Comparison of ENCODE assay signal across 19 cellular contexts in genomic region chr13:25169951-25170553, GRCh38. TPM values are rescaled to one million over a fixed set of nuclear protein-coding genes. Genes with fewer than 3 reads are reported as not detected.
A peak's percentile ranks its signal among the peaks of the same experiment; 100 is the strongest.
DNase-seq lines count a peak whose midpoint lies in the region; TF ChIP-seq lines count a peak whose summit lies in the region.
"Had no signal": no experiment of that assay in that cellular context is flagged by ENCODE, and none has a peak within 500 bp of the region (broad histone marks: within the 10 kb centered on the region; RNA-seq: fewer than 3 reads in every experiment).

No MANE protein-coding gene starts in this region.

- no peaks in the 10 kb centered on the region for H3K36me3 ChIP-seq in left ventricle myocardium inferior
- H3K36me3 ChIP-seq: left lung, tibial artery had no signal

- peaks cover 89% of the 10 kb centered on the region for H3K27me3 ChIP-seq in left ventricle myocardium inferior (ENCODE audit: low read depth)

- peaks cover 58% of the 10 kb centered on the region for H3K27me3 Mint-ChIP-seq in mesothelial cell of epicardium (ENCODE audit: low read depth)
- peaks cover 89% of the 10 kb centered on the region for H3K27me3 Mint-ChIP-seq in type B pancreatic cell

- H3K9me3 ChIP-seq in left ventricle myocardium inferior (replicated peaks): no peaks in the 10 kb centered on the region
- H3K9me3 ChIP-seq: Caco-2, left lung, tibial artery had no signal

- H3K4me1 Mint-ChIP-seq in mesothelial cell of epicardium (peaks cover 14% of the 10 kb centered on the region), type B pancreatic cell (ENCODE audit: unreplicated experiment) (peaks cover 7% of the 10 kb centered on the region)

- H3K4me3 ChIP-seq in left ventricle myocardium inferior: no peak overlapping the region

- H3K4me3 Mint-ChIP-seq in mesothelial cell of epicardium (peak overlapping the region; percentile 58), type B pancreatic cell (peak overlapping the region; percentile 80)
- H3K4me3 Mint-ChIP-seq: natural killer cell had no signal

- DNase-seq in activated gamma-delta T cell (lab: John Stamatoyannopoulos, UW) (peak; percentile 7), activated gamma-delta T cell treated with Interleukin-2 at 50 U/mL for 16 hours (no peak), cerebellar cortex (ENCODE audit: low spot score) (peak; percentile 46), mesothelial cell of epicardium (ENCODE audit: low spot score in 2 of 2, unreplicated experiment in 2 of 2) (no peak), type B pancreatic cell (ENCODE audit: extremely low spot score, unreplicated experiment) (no peak), left ventricle myocardium inferior (no peak), activated T-cell treated with anti-CD3 and anti-CD28 coated beads for 4 hours (no peak), T1000 (lab: John Stamatoyannopoulos, UW) (no peak)
- DNase-seq: activated effector memory CD4-positive, alpha-beta T cell treated with anti-CD3 and anti-CD28 coated beads, Interleukin-2, amount 50 U/mL, for 16 hours; Caco-2; foreskin melanocyte; MM.1S; natural killer cell; OCI-M1; small intestine; tibial artery had no signal

- H3K4me1 ChIP-seq in left ventricle myocardium inferior: peaks cover 16% of the 10 kb centered on the region
- H3K4me1 ChIP-seq: Caco-2 had no signal

- intact Hi-C loops in left ventricle myocardium inferior (cut with micrococcal nuclease): no loop called here

- H3K36me3 Mint-ChIP-seq in mesothelial cell of epicardium (no peaks in the 10 kb centered on the region), type B pancreatic cell (no peaks in the 10 kb centered on the region)

- no peak overlapping the region for H3K27ac Mint-ChIP-seq in mesothelial cell of epicardium
- no peak overlapping the region for H3K27ac Mint-ChIP-seq in type B pancreatic cell
- H3K27ac Mint-ChIP-seq: natural killer cell had no signal

- no peak overlapping the region for H3K27ac ChIP-seq in left ventricle myocardium inferior (replicated peaks)
- H3K27ac ChIP-seq: left lung, tibial artery had no signal

- TF ChIP-seq CTCF in mesothelial cell of epicardium (IDR thresholded peaks at IDR 0.05; ENCODE audit: unreplicated experiment) (no peak), type B pancreatic cell (conservative IDR thresholded peaks at IDR 0.05) (no peak), left ventricle myocardium inferior (IDR thresholded peaks at IDR 0.05; ENCODE audit: borderline replicate concordance) (no peak)

- H3K9me3 Mint-ChIP-seq in mesothelial cell of epicardium (no peaks in the 10 kb centered on the region), type B pancreatic cell (no peaks in the 10 kb centered on the region)
- H3K9me3 Mint-ChIP-seq: natural killer cell had no signal

RNA-seq across cellular contexts. Expression of gene AMER2, which starts 2.0 kb away (rescaled TPM):
- total RNA-seq in mesothelial cell of epicardium: 0.57 to 0.60 TPM (median 0.60 TPM) in 3 replicates
- total RNA-seq in type B pancreatic cell (ENCODE audit: low replicate concordance): 0.14 and 0.31 TPM in 2 replicates
- not detected for total RNA-seq in left ventricle myocardium inferior
- total RNA-seq: bronchial epithelial cell, Caco-2, HT-29, natural killer cell had no signal

Comparison
In these comparisons a context has a peak if more than half of its experiments do, and no peak if none do; other contexts are left out.
1. DNase-seq: peak in activated gamma-delta T cell (single experiment) and cerebellar cortex (single experiment); none in activated gamma-delta T cell treated with Interleukin-2 at 50 U/mL for 16 hours (single experiment), mesothelial cell of epicardium (0 of 2), type B pancreatic cell (single experiment), left ventricle myocardium inferior (single experiment), activated T-cell treated with anti-CD3 and anti-CD28 coated beads for 4 hours (single experiment) and T1000 (single experiment).